Comparison of ENCODE assay signal across 21 cellular contexts in genomic region chr22:35610741-35611140, GRCh38. TPM values are rescaled to one million over a fixed set of nuclear protein-coding genes. Genes with fewer than 3 reads are reported as not detected.
"Had no signal": no experiment of that assay in that cellular context is flagged by ENCODE, and none has a peak within 500 bp of the region (broad histone marks: within the 10 kb centered on the region; RNA-seq: fewer than 3 reads in every experiment).

No MANE protein-coding gene starts in this region.

- ATAC-seq: activated CD4-positive, CD25-positive, alpha-beta regulatory T cell treated with anti-CD3 and anti-CD28 coated beads, Interleukin-2, amount 50 U/mL, for 24 hours; esophagus mucosa; naive thymus-derived CD4-positive, alpha-beta T cell; pancreas had no signal

- H3K36me3 ChIP-seq: pancreas, prostate gland, spleen, tibial nerve, WERI-Rb-1 had no signal

- H3K4me1 ChIP-seq: pancreas, prostate gland, tibial nerve had no signal

- H3K4me3 ChIP-seq: pancreas, prostate gland, spleen, tibial nerve had no signal

- DNase-seq: activated CD4-positive, alpha-beta T cell treated with anti-CD3 and anti-CD28 coated beads for 48 hours; activated CD4-positive, alpha-beta T cell treated with anti-CD3 and anti-CD28 coated beads, Interleukin-2, amount 50 U/mL, for 48 hours; activated CD8-positive, alpha-beta memory T cell treated with anti-CD3 and anti-CD28 coated beads for 24 hours; activated effector memory CD4-positive, alpha-beta T cell treated with Interleukin-2 at 50 U/mL for 16 hours; activated naive CD4-positive, alpha-beta T cell treated with Interleukin-2 at 50 U/mL for 16 hours; amniotic stem cell; central memory CD4-positive, alpha-beta T cell; foreskin fibroblast; midbrain; naive thymus-derived CD4-positive, alpha-beta T cell; nucleus accumbens; pancreas; spleen; stimulated activated naive CD4-positive, alpha-beta T cell treated with Interleukin-2 at 50 U/mL for 16 hours; T-helper 9 cell; WERI-Rb-1 had no signal

- H3K9me3 ChIP-seq: pancreas, prostate gland, spleen, tibial nerve had no signal

- H3K27ac ChIP-seq: pancreas, spleen, tibial nerve, WERI-Rb-1 had no signal

- H3K27me3 ChIP-seq: pancreas, tibial nerve had no signal

RNA-seq across cellular contexts. Expression of gene MB, which starts 6.4 kb away (rescaled TPM):
- total RNA-seq: temporal lobe, tibial nerve had no signal
